In the genomic region with DNA sequence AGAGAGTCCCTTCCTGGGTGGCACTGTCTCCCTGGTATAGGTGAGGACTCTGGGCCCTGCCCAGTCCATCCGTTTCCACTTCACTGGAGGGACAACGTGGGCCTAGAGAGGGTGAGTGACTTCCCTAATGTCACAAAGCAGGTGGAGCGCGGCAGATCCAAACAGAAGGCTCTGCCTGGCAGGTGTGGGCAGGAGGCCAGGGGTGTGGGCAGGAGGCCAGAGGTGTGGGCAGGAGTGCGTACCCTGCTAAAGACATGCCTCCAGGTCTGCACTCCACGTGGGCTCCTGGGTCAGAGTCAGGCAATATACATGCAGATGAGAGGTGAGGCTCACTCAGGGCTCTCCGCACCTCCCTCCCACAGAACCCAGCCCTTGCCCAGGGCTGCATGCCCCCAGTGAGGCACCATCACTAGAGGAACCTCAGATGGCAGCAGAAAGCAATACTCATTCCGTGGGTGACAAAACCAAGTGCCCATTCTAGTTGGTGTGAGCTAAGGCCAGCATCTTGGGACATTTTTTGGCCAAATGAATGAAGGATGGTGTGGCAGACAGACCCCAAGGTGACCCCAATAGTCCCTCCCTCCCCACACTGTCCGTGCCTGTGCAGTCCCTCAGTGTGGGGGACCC, we compare ENCODE assay signal across 20 cellular contexts.
DNase-seq lines count a peak whose midpoint lies in the region; ATAC-seq and TF ChIP-seq lines count a peak whose summit lies in the region.
"Had no signal": no experiment of that assay in that cellular context is flagged by ENCODE, and none has a peak within 500 bp of the region (broad histone marks: within the 10 kb centered on the region; RNA-seq: fewer than 3 reads in every experiment).

No MANE protein-coding gene starts in this region.

- in situ Hi-C loops in G401 (cut with HindIII; ENCODE audit: low sequenced_read_pairs), result no loop called here

- peak; percentile 77 for DNase-seq in G401 (ENCODE audit: low spot score)
- peak; percentile 90 for DNase-seq in NCI-H1105 treated with DMSO at 0.1 percent for 48 hours (lab: John Stamatoyannopoulos, UW)
- DNase-seq in RWPE2 (ENCODE audit: low spot score), result no peak
- no peak for DNase-seq in neural crest cell (ENCODE audit: low read depth, low spot score)
- DNase-seq in NCI-H2171 treated with DMSO at 0.1 percent for 48 hours (lab: John Stamatoyannopoulos, UW), result no peak
- no peak for DNase-seq in activated CD4-positive, alpha-beta T cell treated with anti-CD3 and anti-CD28 coated beads, Interleukin-2, amount 50 U/mL, for 48 hours
- DNase-seq in glutamatergic neuron, result no peak
- DNase-seq: activated effector memory CD4-positive, alpha-beta T cell treated with anti-CD3 and anti-CD28 coated beads, Interleukin-2, amount 50 U/mL, for 16 hours; amygdala; foreskin keratinocyte; GM23248; NCI-H1436 treated with DMSO at 0.1 percent for 48 hours; psoas muscle; stimulated activated naive CD4-positive, alpha-beta T cell; T-helper 17 cell had no signal

- H3K4me1 Mint-ChIP-seq in neural crest cell, result peaks cover 18% of the 10 kb centered on the region
- no peaks in the 10 kb centered on the region for H3K4me1 Mint-ChIP-seq in glutamatergic neuron (ENCODE audit: low read depth, unreplicated experiment)
- H3K4me1 Mint-ChIP-seq: activated CD8-positive, alpha-beta memory T cell treated with anti-CD3 and anti-CD28 coated beads, Interleukin-2, amount 10 ng/mL, durations not matched to agents 7 days and 5 days; T-helper 17 cell had no signal

- no peaks in the 10 kb centered on the region for H3K9me3 ChIP-seq in RWPE2 (ENCODE audit: severe bottlenecking)
- H3K9me3 ChIP-seq: psoas muscle had no signal

- H3K27me3 Mint-ChIP-seq in neural crest cell (ENCODE audit: low read depth), result no peaks in the 10 kb centered on the region
- peaks cover 4% of the 10 kb centered on the region for H3K27me3 Mint-ChIP-seq in glutamatergic neuron (ENCODE audit: unreplicated experiment)
- H3K27me3 Mint-ChIP-seq: activated CD8-positive, alpha-beta memory T cell treated with anti-CD3 and anti-CD28 coated beads, Interleukin-2, amount 10 ng/mL, durations not matched to agents 7 days and 5 days; type B pancreatic cell had no signal

- H3K27ac ChIP-seq in RWPE2 (ENCODE audit: poor library complexity, severe bottlenecking), result no peak overlapping the region
- H3K27ac ChIP-seq: C4-2B, foreskin keratinocyte, GM23248, psoas muscle had no signal

- no peak for TF ChIP-seq CTCF in RWPE2 (IDR thresholded peaks at IDR 0.05; ENCODE audit: poor library complexity, severe bottlenecking)
- TF ChIP-seq CTCF in neural crest cell (conservative IDR thresholded peaks at IDR 0.05), result no peak
- no peak for TF ChIP-seq CTCF in glutamatergic neuron (IDR thresholded peaks at IDR 0.05; ENCODE audit: partially characterized antibody, unreplicated experiment)

- H3K4me3 Mint-ChIP-seq in neural crest cell (no peak overlapping the region), glutamatergic neuron (ENCODE audit: unreplicated experiment) (no peak overlapping the region)
- H3K4me3 Mint-ChIP-seq: activated CD8-positive, alpha-beta memory T cell treated with anti-CD3 and anti-CD28 coated beads, Interleukin-2, amount 10 ng/mL, durations not matched to agents 7 days and 5 days; T-helper 17 cell; type B pancreatic cell had no signal

- no peaks in the 10 kb centered on the region for H3K4me1 ChIP-seq in RWPE2 (ENCODE audit: insufficient read depth, poor library complexity, severe bottlenecking)
- H3K4me1 ChIP-seq: foreskin keratinocyte, psoas muscle had no signal

- peak overlapping the region; percentile 22 for H3K27ac Mint-ChIP-seq in neural crest cell (ENCODE audit: unreplicated experiment)
- H3K27ac Mint-ChIP-seq in glutamatergic neuron (ENCODE audit: unreplicated experiment), result no peak overlapping the region
- H3K27ac Mint-ChIP-seq: activated CD8-positive, alpha-beta memory T cell treated with anti-CD3 and anti-CD28 coated beads, Interleukin-2, amount 10 ng/mL, durations not matched to agents 7 days and 5 days; T-helper 17 cell; type B pancreatic cell had no signal

- H3K36me3 Mint-ChIP-seq in neural crest cell (ENCODE audit: low read depth) (peaks cover 8% of the 10 kb centered on the region), glutamatergic neuron (ENCODE audit: unreplicated experiment) (peaks cover 8% of the 10 kb centered on the region)
- H3K36me3 Mint-ChIP-seq: activated CD8-positive, alpha-beta memory T cell treated with anti-CD3 and anti-CD28 coated beads, Interleukin-2, amount 10 ng/mL, durations not matched to agents 7 days and 5 days; type B pancreatic cell had no signal

- peaks cover 7% of the 10 kb centered on the region for H3K9me3 Mint-ChIP-seq in neural crest cell
- no peaks in the 10 kb centered on the region for H3K9me3 Mint-ChIP-seq in glutamatergic neuron (ENCODE audit: unreplicated experiment)

- ATAC-seq in RWPE2 (ENCODE audit: low read depth), result peak; percentile 30; the same call in 1 of the 3 replicates
- ATAC-seq in HG02571 (IDR thresholded peaks at IDR 0.05; ENCODE audit: unreplicated experiment), result no peak
- ATAC-seq: activated CD8-positive, alpha-beta memory T cell treated with anti-CD3 and anti-CD28 coated beads, Interleukin-2, amount 10 ng/mL, durations not matched to agents 7 days and 5 days; foreskin keratinocyte; left lobe of liver; psoas muscle; T-helper 17 cell had no signal

- no peak overlapping the region for H3K4me3 ChIP-seq in RWPE2 (ENCODE audit: severe bottlenecking)
- H3K4me3 ChIP-seq: GM23248, psoas muscle had no signal

- no peaks in the 10 kb centered on the region for H3K27me3 ChIP-seq in RWPE2 (ENCODE audit: insufficient read depth, poor library complexity, severe bottlenecking)
- H3K27me3 ChIP-seq: foreskin keratinocyte had no signal

- no peaks in the 10 kb centered on the region for H3K36me3 ChIP-seq in RWPE2 (ENCODE audit: low read depth)

Comparison
In these comparisons a context has a peak if more than half of its experiments do, and no peak if none do; other contexts are left out.
1. DNase-seq: peak in G401 (single experiment) and NCI-H1105 treated with DMSO at 0.1 percent for 48 hours (single experiment); none in RWPE2 (single experiment), neural crest cell (single experiment), NCI-H2171 treated with DMSO at 0.1 percent for 48 hours (single experiment), activated CD4-positive, alpha-beta T cell treated with anti-CD3 and anti-CD28 coated beads, Interleukin-2, amount 50 U/mL, for 48 hours (0 of 2) and glutamatergic neuron (single experiment).